Comparison of ENCODE assay signal across 8 cellular contexts in genomic region chr10:97849101-97849490, GRCh38. TPM values are rescaled to one million over a fixed set of nuclear protein-coding genes. Genes with fewer than 3 reads are reported as not detected.
DNase-seq lines count a peak whose midpoint lies in the region; ATAC-seq and TF ChIP-seq lines count a peak whose summit lies in the region.

No MANE protein-coding gene starts in this region.

- H3K4me1 Mint-ChIP-seq in glutamatergic neuron (ENCODE audit: low read depth, unreplicated experiment), result peaks cover 29% of the 10 kb centered on the region

- H3K27ac Mint-ChIP-seq in glutamatergic neuron (ENCODE audit: unreplicated experiment), result peak overlapping the region; percentile 94

- H3K27me3 ChIP-seq in cardiac muscle cell (peaks cover 80% of the 10 kb centered on the region), tibial artery (peaks cover 0 to 49% of the 10 kb centered on the region in 2 donors)

- peaks cover 26% of the 10 kb centered on the region for H3K27me3 Mint-ChIP-seq in glutamatergic neuron (ENCODE audit: unreplicated experiment)

- no peaks in the 10 kb centered on the region for H3K9me3 ChIP-seq in cardiac muscle cell (ENCODE audit: low read depth)
- H3K9me3 ChIP-seq in tibial artery, result no peaks in the 10 kb centered on the region

- ATAC-seq in Right ventricle myocardium inferior, result no peak

- H3K27ac ChIP-seq in cardiac muscle cell (no peak overlapping the region), tibial artery (no peak overlapping the region)

- peak overlapping the region; percentile 50 for H3K4me3 ChIP-seq in cardiac muscle cell
- peak overlapping the region; percentile 45 to 63 for H3K4me3 ChIP-seq in tibial artery

- H3K36me3 Mint-ChIP-seq in glutamatergic neuron (ENCODE audit: unreplicated experiment), result no peaks in the 10 kb centered on the region

- peak overlapping the region; percentile 92 for H3K4me3 Mint-ChIP-seq in glutamatergic neuron (ENCODE audit: unreplicated experiment)

- H3K36me3 ChIP-seq in cardiac muscle cell (no peaks in the 10 kb centered on the region), tibial artery (no peaks in the 10 kb centered on the region)

- DNase-seq in cardiac muscle cell (ENCODE audit: low read depth in 1 of 2, low spot score in 1 of 2), result no peak
- no peak for DNase-seq in Right ventricle myocardium inferior (ENCODE audit: missing footprints)
- peak; percentile 48 for DNase-seq in RPMI8226
- no peak for DNase-seq in glutamatergic neuron
- DNase-seq in tibial artery, result no peak
- DNase-seq in SW 1271 (lab: John Stamatoyannopoulos, UW), result no peak
- no peak for DNase-seq in NCI-H226
- no peak for DNase-seq in head of caudate nucleus

- intact Hi-C loops in Right ventricle myocardium inferior (cut with DNase I), result no loop called here
- intact Hi-C loops in tibial artery (cut with DNase I; ENCODE audit: low total_unique reads), result no loop called here
- intact Hi-C loops in head of caudate nucleus (cut with DNase I), result no loop called here

- H3K9me3 Mint-ChIP-seq in glutamatergic neuron (ENCODE audit: unreplicated experiment), result peaks cover 19% of the 10 kb centered on the region

- H3K4me1 ChIP-seq in cardiac muscle cell (ENCODE audit: low read depth), result no peaks in the 10 kb centered on the region
- peaks cover 0 to 17% (median 13%) of the 10 kb centered on the region in 4 donors for H3K4me1 ChIP-seq in tibial artery

- TF ChIP-seq CTCF in cardiac muscle cell (IDR thresholded peaks at IDR 0.05; ENCODE audit: low read depth, low read length) (no peak), glutamatergic neuron (IDR thresholded peaks at IDR 0.05; ENCODE audit: partially characterized antibody, unreplicated experiment) (no peak), tibial artery (IDR thresholded peaks at IDR 0.05) (no peak)

RNA-seq across cellular contexts. Expression of gene GOLGA7B, which starts 0.5 kb away (rescaled TPM):
- total RNA-seq in cardiac muscle cell (0.18 and 0.27 TPM in 2 replicates), Right ventricle myocardium inferior (0.08 TPM), glutamatergic neuron (ENCODE audit: unreplicated experiment) (21.5 TPM)
- 0.19 and 2.8 TPM in 2 replicates for polyA plus RNA-seq in cardiac muscle cell

Comparison
In these comparisons a context has a peak if more than half of its experiments do, and no peak if none do; other contexts are left out.
1. RNA of gene GOLGA7B, which starts 0.5 kb away (total RNA-seq): 21.5 TPM in glutamatergic neuron (single experiment); 0.18 to 0.27 TPM in cardiac muscle cell and 0.08 TPM in Right ventricle myocardium inferior (single experiment); every median in the first group is over 10 times any median in the second.